In the genomic region with DNA sequence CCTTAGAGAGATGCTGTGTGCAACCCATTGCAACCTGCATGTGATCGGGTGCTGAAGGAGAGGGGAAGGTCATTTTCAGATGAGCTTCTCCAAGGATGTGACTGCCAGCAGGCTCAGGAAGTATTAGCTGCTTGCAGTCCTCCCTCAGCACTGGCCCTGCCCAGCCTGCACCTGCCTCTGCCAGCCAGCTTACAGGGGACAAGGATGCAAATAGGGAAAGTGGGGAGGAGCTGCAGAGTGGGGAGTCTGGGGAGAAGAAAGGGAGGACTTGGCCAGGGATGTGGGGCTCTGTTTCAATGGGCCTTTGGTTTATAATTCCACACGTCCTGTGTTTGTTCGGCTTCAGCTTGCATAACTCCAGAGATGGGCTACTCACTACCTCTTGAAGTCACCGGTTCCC, we compare ENCODE assay signal across 31 cellular contexts.
"Had no signal": no experiment of that assay in that cellular context is flagged by ENCODE, and none has a peak within 500 bp of the region (broad histone marks: within the 10 kb centered on the region; RNA-seq: fewer than 3 reads in every experiment).

No MANE protein-coding gene starts in this region.

- H3K36me3 Mint-ChIP-seq: activated CD4-positive, alpha-beta memory T cell treated with anti-CD3 and anti-CD28 coated beads for 36 hours; activated naive CD4-positive, alpha-beta T cell treated with anti-CD3 and anti-CD28 coated beads, Interleukin-2, amount 10 ng/mL, durations not matched to agents 7 days and 5 days; activated naive CD4-positive, alpha-beta T cell treated with anti-CD3 and anti-CD28 coated beads, Interleukin-2, amount 50 U/mL, for 72 hours; activated naive CD8-positive, alpha-beta T cell treated with anti-CD3 and anti-CD28 coated beads, Interleukin-2, amount 10 ng/mL, durations not matched to agents 7 days and 5 days; brain had no signal

- ATAC-seq: activated CD4-positive, alpha-beta T cell treated with anti-CD3 and anti-CD28 coated beads for 36 hours; activated CD8-positive, alpha-beta T cell treated with anti-CD3 and anti-CD28 coated beads, Interleukin-2, amount 10 ng/mL, durations not matched to agents 7 days and 5 days; activated naive CD4-positive, alpha-beta T cell treated with anti-CD3 and anti-CD28 coated beads, Interleukin-2, amount 50 U/mL, for 72 hours; activated T-cell treated with anti-CD3 and anti-CD28 coated beads, Interleukin-2, amount 50 U/mL, for 72 hours; gastrocnemius medialis; heart left ventricle had no signal

- H3K4me3 Mint-ChIP-seq: activated CD4-positive, alpha-beta memory T cell treated with anti-CD3 and anti-CD28 coated beads for 36 hours; activated CD4-positive, alpha-beta T cell treated with anti-CD3 and anti-CD28 coated beads for 36 hours; activated CD4-positive, alpha-beta T cell treated with anti-CD3 and anti-CD28 coated beads, Interleukin-2, amount 10 ng/mL, durations not matched to agents 24 days and 14 days; activated CD8-positive, alpha-beta T cell treated with anti-CD3 and anti-CD28 coated beads, Interleukin-2, amount 10 ng/mL, durations not matched to agents 7 days and 5 days; activated naive CD4-positive, alpha-beta T cell treated with anti-CD3 and anti-CD28 coated beads, Interleukin-2, amount 10 ng/mL, durations not matched to agents 7 days and 5 days; activated naive CD8-positive, alpha-beta T cell treated with anti-CD3 and anti-CD28 coated beads, Interleukin-2, amount 10 ng/mL, durations not matched to agents 7 days and 5 days; activated T-cell treated with anti-CD3 and anti-CD28 coated beads, Interleukin-2, amount 50 U/mL, for 24 hours; activated T-cell treated with anti-CD3 and anti-CD28 coated beads, Interleukin-2, amount 50 U/mL, for 72 hours; brain; dendritic cell treated with granulocyte-macrophage colony-stimulating factor and Interleukin-4, amounts not matched to agents 40 ng/mL and 50 ng/mL, for 4 days had no signal

- H3K9me3 ChIP-seq: ascending aorta, breast epithelium, colonic mucosa, esophagus muscularis mucosa, gastrocnemius medialis, heart left ventricle had no signal

- H3K27me3 ChIP-seq: ascending aorta, breast epithelium, cardiac muscle cell, colonic mucosa, dorsolateral prefrontal cortex, foreskin keratinocyte had no signal

- H3K36me3 ChIP-seq: ascending aorta, breast epithelium, cardiac muscle cell, colonic mucosa, esophagus muscularis mucosa, gastrocnemius medialis, heart left ventricle had no signal

- H3K4me3 ChIP-seq: ascending aorta, breast epithelium, cardiac muscle cell, colonic mucosa, dorsolateral prefrontal cortex, esophagus muscularis mucosa, gastrocnemius medialis, heart left ventricle had no signal

- DNase-seq: activated CD4-positive, alpha-beta memory T cell treated with anti-CD3 and anti-CD28 coated beads for 36 hours; activated CD4-positive, alpha-beta T cell treated with anti-CD3 and anti-CD28 coated beads for 36 hours; activated CD4-positive, alpha-beta T cell treated with anti-CD3 and anti-CD28 coated beads, Interleukin-2, amount 10 ng/mL, durations not matched to agents 24 days and 14 days; activated CD4-positive, CD25-positive, alpha-beta regulatory T cell; activated CD4-positive, CD25-positive, alpha-beta regulatory T cell treated with anti-CD3 and anti-CD28 coated beads, Interleukin-2, amount 50 U/mL, for 72 hours; activated CD8-positive, alpha-beta T cell treated with anti-CD3 and anti-CD28 coated beads, Interleukin-2, amount 10 ng/mL, durations not matched to agents 7 days and 5 days; activated gamma-delta T cell; activated naive CD4-positive, alpha-beta T cell; activated naive CD4-positive, alpha-beta T cell treated with anti-CD3 and anti-CD28 coated beads, Interleukin-2, amount 10 ng/mL, durations not matched to agents 7 days and 5 days; activated naive CD8-positive, alpha-beta T cell treated with anti-CD3 and anti-CD28 coated beads, Interleukin-2, amount 10 ng/mL, durations not matched to agents 7 days and 5 days; activated T-cell treated with anti-CD3 and anti-CD28 coated beads for 4 hours; activated T-cell treated with anti-CD3 and anti-CD28 coated beads, Interleukin-2, amount 50 U/mL, for 24 hours; activated T-cell treated with anti-CD3 and anti-CD28 coated beads, Interleukin-2, amount 50 U/mL, for 72 hours; central memory CD4-positive, alpha-beta T cell; cerebellar nuclear complex; colonic mucosa; dorsolateral prefrontal cortex; effector memory CD4-positive, alpha-beta T cell; erythroblast; gastrocnemius medialis; glutamatergic neuron; heart left ventricle; T-helper 2 cell had no signal

- H3K27ac Mint-ChIP-seq: activated CD4-positive, alpha-beta memory T cell treated with anti-CD3 and anti-CD28 coated beads for 36 hours; activated CD4-positive, alpha-beta T cell treated with anti-CD3 and anti-CD28 coated beads for 36 hours; activated CD4-positive, alpha-beta T cell treated with anti-CD3 and anti-CD28 coated beads, Interleukin-2, amount 10 ng/mL, durations not matched to agents 24 days and 14 days; activated CD8-positive, alpha-beta T cell treated with anti-CD3 and anti-CD28 coated beads, Interleukin-2, amount 10 ng/mL, durations not matched to agents 7 days and 5 days; activated naive CD4-positive, alpha-beta T cell treated with anti-CD3 and anti-CD28 coated beads, Interleukin-2, amount 10 ng/mL, durations not matched to agents 7 days and 5 days; activated naive CD4-positive, alpha-beta T cell treated with anti-CD3 and anti-CD28 coated beads, Interleukin-2, amount 50 U/mL, for 72 hours; activated naive CD8-positive, alpha-beta T cell treated with anti-CD3 and anti-CD28 coated beads, Interleukin-2, amount 10 ng/mL, durations not matched to agents 7 days and 5 days; activated T-cell treated with anti-CD3 and anti-CD28 coated beads, Interleukin-2, amount 50 U/mL, for 24 hours; activated T-cell treated with anti-CD3 and anti-CD28 coated beads, Interleukin-2, amount 50 U/mL, for 72 hours; brain; dendritic cell treated with granulocyte-macrophage colony-stimulating factor and Interleukin-4, amounts not matched to agents 40 ng/mL and 50 ng/mL, for 4 days had no signal

- H3K27ac ChIP-seq: ascending aorta, breast epithelium, cardiac muscle cell, colonic mucosa, dorsolateral prefrontal cortex, esophagus muscularis mucosa, foreskin keratinocyte, gastrocnemius medialis, heart left ventricle had no signal

- H3K4me1 ChIP-seq: ascending aorta, breast epithelium, colonic mucosa, esophagus muscularis mucosa, foreskin keratinocyte, gastrocnemius medialis, heart left ventricle had no signal

- H3K9me3 Mint-ChIP-seq: activated CD4-positive, alpha-beta memory T cell treated with anti-CD3 and anti-CD28 coated beads for 36 hours; activated CD4-positive, alpha-beta T cell treated with anti-CD3 and anti-CD28 coated beads, Interleukin-2, amount 10 ng/mL, durations not matched to agents 24 days and 14 days; activated naive CD4-positive, alpha-beta T cell treated with anti-CD3 and anti-CD28 coated beads, Interleukin-2, amount 10 ng/mL, durations not matched to agents 7 days and 5 days; activated naive CD4-positive, alpha-beta T cell treated with anti-CD3 and anti-CD28 coated beads, Interleukin-2, amount 50 U/mL, for 72 hours; activated naive CD8-positive, alpha-beta T cell treated with anti-CD3 and anti-CD28 coated beads, Interleukin-2, amount 10 ng/mL, durations not matched to agents 7 days and 5 days; activated T-cell treated with anti-CD3 and anti-CD28 coated beads, Interleukin-2, amount 50 U/mL, for 24 hours; activated T-cell treated with anti-CD3 and anti-CD28 coated beads, Interleukin-2, amount 50 U/mL, for 72 hours; brain; dendritic cell treated with granulocyte-macrophage colony-stimulating factor and Interleukin-4, amounts not matched to agents 40 ng/mL and 50 ng/mL, for 4 days had no signal

- H3K4me1 Mint-ChIP-seq: activated CD4-positive, alpha-beta T cell treated with anti-CD3 and anti-CD28 coated beads for 36 hours; activated CD4-positive, alpha-beta T cell treated with anti-CD3 and anti-CD28 coated beads, Interleukin-2, amount 10 ng/mL, durations not matched to agents 24 days and 14 days; activated naive CD4-positive, alpha-beta T cell treated with anti-CD3 and anti-CD28 coated beads, Interleukin-2, amount 10 ng/mL, durations not matched to agents 7 days and 5 days; activated naive CD8-positive, alpha-beta T cell treated with anti-CD3 and anti-CD28 coated beads, Interleukin-2, amount 10 ng/mL, durations not matched to agents 7 days and 5 days had no signal
